In genomic region chr1:157138220-157139124, GRCh38 we compare ENCODE assay signal across 8 cellular contexts. TPM values are rescaled to one million over a fixed set of nuclear protein-coding genes. Genes with fewer than 3 reads are reported as not detected.
DNase-seq lines count a peak whose midpoint lies in the region; ATAC-seq, FAIRE-seq and TF ChIP-seq lines count a peak whose summit lies in the region.

Gene ETV3, minus strand, starts transcription at chr1:157138395. Its CDS starts 2,043 bp downstream, at chr1:157136352.

- TF ChIP-seq POLR2A in GM18526 (IDR thresholded peaks at IDR 0.05; ENCODE audit: extremely low read depth, insufficient read length): peak; percentile 74

- in situ Hi-C loops in T47D (cut with HindIII; ENCODE audit: low pct_unique_long_range_greater_than_20kb, low sequenced_read_pairs): no loop called here

- peaks cover 6 to 9% of the 10 kb centered on the region in 2 donors for H3K4me1 ChIP-seq in small intestine (ENCODE audit: control insufficient read depth in 2 of 2, insufficient read depth in 1 of 2, low read depth in 1 of 2, low read length in 1 of 2)

- DNase-seq in 8988T (peak; percentile 66), NCI-H2171 (lab: John Stamatoyannopoulos, UW) (peak; percentile 86), T47D (ENCODE audit: low read depth in 1 of 2, low spot score in 1 of 2) (peak; percentile 92 to 96), iPS-NIHi11 (ENCODE audit: low spot score) (peak; percentile 95), small intestine (peak; percentile 96)

- no peaks in the 10 kb centered on the region for H3K9me3 ChIP-seq in small intestine (ENCODE audit: control insufficient read depth, low read depth)

- peak within 1 kb of the TSS; percentile 96 for H3K27ac ChIP-seq in VCaP
- H3K27ac ChIP-seq in small intestine (ENCODE audit: low read depth in 1 of 2, low read length in 1 of 2): peak within 1 kb of the TSS; percentile 99 to 100

- peak; percentile 86 for ATAC-seq in HG03064 (IDR thresholded peaks at IDR 0.05; ENCODE audit: low read depth, unreplicated experiment)

- no peak for TF ChIP-seq CTCF in VCaP (conservative IDR thresholded peaks at IDR 0.05)

- no peak for FAIRE-seq in small intestine (lab: Jason Lieb, UNC)

- H3K4me3 ChIP-seq in small intestine (ENCODE audit: low read depth in 1 of 2, low read length in 2 of 2): peak within 1 kb of the TSS; percentile 64 to 100

- peaks cover under 1 to 15% of the 10 kb centered on the region in 2 donors for H3K36me3 ChIP-seq in small intestine (ENCODE audit: control insufficient read depth in 2 of 2, insufficient read depth in 2 of 2, low read length in 2 of 2)

- H3K27me3 ChIP-seq in small intestine (ENCODE audit: control insufficient read depth in 2 of 2, insufficient read depth in 2 of 2, low read length in 2 of 2): no peaks in the 10 kb centered on the region

- WGBS in small intestine, 3 donors: 0% methylated on average over 66 to 87 of the region's 87 CpGs

RNA-seq across cellular contexts. Expression of gene ETV3, which starts in this region (rescaled TPM):
- 10 to 100 TPM; 10.3 to 17.7 (median 11.3) TPM for polyA plus RNA-seq in small intestine

Comparison
In these comparisons a context has a peak if more than half of its experiments do, and no peak if none do; other contexts are left out.
1. Peak in every context shown above with its lines: DNase-seq, ATAC-seq, H3K4me3 ChIP-seq and H3K27ac ChIP-seq.